ENCODE assay signal across 17 cellular contexts in genomic region chrX:19272452-19272851, GRCh38.
DNase-seq lines count a peak whose midpoint lies in the region; ATAC-seq and TF ChIP-seq lines count a peak whose summit lies in the region.
"Had no signal": no experiment of that assay in that cellular context is flagged by ENCODE, and none has a peak within 500 bp of the region (broad histone marks: within the 10 kb centered on the region; RNA-seq: fewer than 3 reads in every experiment).

No MANE protein-coding gene starts in this region.

- H3K9me3 ChIP-seq in PC-3 (ENCODE audit: low read length) = no peaks in the 10 kb centered on the region
- H3K9me3 ChIP-seq: prostate gland, spleen, upper lobe of right lung had no signal

- ATAC-seq in GM18909 (IDR thresholded peaks at IDR 0.05; ENCODE audit: poor library complexity, unreplicated experiment) (peak; percentile 71), PC-3 (no peak), GM18511 (IDR thresholded peaks at IDR 0.05; ENCODE audit: unreplicated experiment) (no peak), GM19023 (IDR thresholded peaks at IDR 0.05; ENCODE audit: unreplicated experiment) (no peak)
- ATAC-seq: CD8-positive, alpha-beta T cell; upper lobe of right lung had no signal

- no peaks in the 10 kb centered on the region for H3K79me2 ChIP-seq in PC-3 (ENCODE audit: low read length)

- CTCF ChIA-PET in PC-3 (lab: Charles Lee) = no interaction called here

- H3K9ac ChIP-seq in PC-3 (ENCODE audit: low read length) = no peak overlapping the region

- no peaks in the 10 kb centered on the region for H4K20me1 ChIP-seq in PC-3 (ENCODE audit: low read length)

- no peak overlapping the region for H3K4me2 ChIP-seq in PC-3 (ENCODE audit: low read length)

- H3K27me3 ChIP-seq in PC-3 (ENCODE audit: low read length) = no peaks in the 10 kb centered on the region
- H3K27me3 ChIP-seq: upper lobe of right lung had no signal

- no peak overlapping the region for H2AFZ ChIP-seq in PC-3 (ENCODE audit: low read length)

- DNase-seq in A172 (ENCODE audit: low spot score) (peak; percentile 23), PC-3 (peak; percentile 6), fibroblast of the aortic adventitia (ENCODE audit: low read depth) (peak; percentile 12), mucosa of gallbladder (ENCODE audit: low spot score) (no peak)
- DNase-seq in stimulated activated CD4-positive, alpha-beta T cell treated with anti-CD3 and anti-CD28 coated beads, Interleukin-1b, Interleukin-23, amount 100 ng/mL, for 48 hours = no peak
- DNase-seq: activated CD4-positive, alpha-beta T cell treated with anti-CD3 and anti-CD28 coated beads, Interleukin-2, amount 50 U/mL, for 4 hours; CD8-positive, alpha-beta T cell; endodermal cell; H9; MV-4-11; spleen; stimulated activated naive CD4-positive, alpha-beta T cell; upper lobe of right lung had no signal

- no peaks in the 10 kb centered on the region for H3K4me1 ChIP-seq in PC-3 (ENCODE audit: insufficient read depth, low read length)
- H3K4me1 ChIP-seq: prostate gland, spleen, upper lobe of right lung had no signal

- no peak for TF ChIP-seq CTCF in PC-3 (conservative IDR thresholded peaks at IDR 0.05; ENCODE audit: low read depth, low read length)
- TF ChIP-seq CTCF in fibroblast of the aortic adventitia (IDR thresholded peaks at IDR 0.05; ENCODE audit: insufficient read depth, low read length) = no peak

- intact Hi-C loops in PC-3 (cut with micrococcal nuclease) = no loop called here

- H3K4me3 ChIP-seq in PC-3 (ENCODE audit: low read length) = no peak overlapping the region
- H3K4me3 ChIP-seq in fibroblast of the aortic adventitia (ENCODE audit: low read depth, low read length) = no peak overlapping the region
- H3K4me3 ChIP-seq: prostate gland, spleen, upper lobe of right lung had no signal

- no peaks in the 10 kb centered on the region for H3K36me3 ChIP-seq in PC-3 (ENCODE audit: low read depth, low read length)
- H3K36me3 ChIP-seq: prostate gland, spleen, upper lobe of right lung had no signal

- H3K27ac ChIP-seq in PC-3 (ENCODE audit: low read length) = no peak overlapping the region
- H3K27ac ChIP-seq: prostate gland, spleen, upper lobe of right lung had no signal

- BruUV-seq in PC-3 (replicated peaks; lab: Mats Ljungman, UMichigan) = no TSS peak

- POLR2A ChIA-PET in PC-3 (lab: Charles Lee; ENCODE audit: unreplicated experiment) = no interaction called here

- no peaks in the 10 kb centered on the region for H3K9me2 ChIP-seq in PC-3 (replicated peaks; ENCODE audit: low read length)

- H3F3A ChIP-seq in PC-3 (ENCODE audit: low read length, unreplicated experiment) = no peaks in the 10 kb centered on the region

Comparison
In these comparisons a context has a peak if more than half of its experiments do, and no peak if none do; other contexts are left out.
1. DNase-seq: peak in A172 (single experiment), PC-3 (single experiment) and fibroblast of the aortic adventitia (single experiment); none in mucosa of gallbladder (single experiment) and stimulated activated CD4-positive, alpha-beta T cell treated with anti-CD3 and anti-CD28 coated beads, Interleukin-1b, Interleukin-23, amount 100 ng/mL, for 48 hours (single experiment).